18 cellular contexts compared by ENCODE assay signal in the genomic region with DNA sequence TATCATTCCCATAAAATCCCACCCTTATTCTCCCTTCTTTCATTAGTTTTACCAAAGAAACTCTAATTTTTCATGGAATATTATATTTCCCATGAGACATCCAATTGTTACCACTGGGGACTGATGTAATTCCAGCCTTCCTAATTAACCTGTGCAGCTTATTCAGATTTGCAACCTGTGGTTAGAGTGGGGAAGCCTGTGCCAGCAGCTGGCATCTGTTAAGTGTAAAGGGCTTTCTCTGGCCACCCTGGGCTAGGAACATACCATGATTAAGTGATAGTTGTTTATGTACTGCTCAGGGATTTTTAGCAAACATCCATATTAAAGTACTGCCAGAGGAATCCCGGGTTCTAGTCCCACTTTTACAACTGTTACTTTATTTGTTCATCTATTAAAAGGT.
"Had no signal": no experiment of that assay in that cellular context is flagged by ENCODE, and none has a peak within 500 bp of the region (broad histone marks: within the 10 kb centered on the region; RNA-seq: fewer than 3 reads in every experiment).

No MANE protein-coding gene starts in this region.

- H3K4me3 Mint-ChIP-seq: activated naive CD4-positive, alpha-beta T cell treated with anti-CD3 and anti-CD28 coated beads for 36 hours; activated T-helper 17 cell treated with anti-CD3 and anti-CD28 coated beads, Interleukin-2, amount 50 U/mL, for 72 hours; brain; endodermal cell; naive thymus-derived CD8-positive, alpha-beta T cell; stimulated activated naive CD8-positive, alpha-beta T cell treated with anti-CD3 and anti-CD28 coated beads, Interleukin-15, Interleukin-2, amounts not matched to agents 100 ng/mL and 50 ng/mL, for 24 hours had no signal

- H3K27ac Mint-ChIP-seq: activated naive CD4-positive, alpha-beta T cell treated with anti-CD3 and anti-CD28 coated beads for 36 hours; activated T-helper 17 cell treated with anti-CD3 and anti-CD28 coated beads, Interleukin-2, amount 50 U/mL, for 72 hours; brain; endodermal cell; naive thymus-derived CD8-positive, alpha-beta T cell; stimulated activated naive CD8-positive, alpha-beta T cell treated with anti-CD3 and anti-CD28 coated beads, Interleukin-15, Interleukin-2, amounts not matched to agents 100 ng/mL and 50 ng/mL, for 24 hours had no signal

- H3K27me3 Mint-ChIP-seq: activated T-helper 17 cell treated with anti-CD3 and anti-CD28 coated beads, Interleukin-2, amount 50 U/mL, for 72 hours; brain; stimulated activated naive CD8-positive, alpha-beta T cell treated with anti-CD3 and anti-CD28 coated beads, Interleukin-15, Interleukin-2, amounts not matched to agents 100 ng/mL and 50 ng/mL, for 24 hours had no signal

- DNase-seq: activated CD4-positive, alpha-beta T cell treated with anti-CD3 and anti-CD28 coated beads for 1 hour; activated CD4-positive, alpha-beta T cell treated with anti-CD3 and anti-CD28 coated beads, Interleukin-2, amount 50 U/mL, for 48 hours; activated naive CD4-positive, alpha-beta T cell treated with anti-CD3 and anti-CD28 coated beads for 36 hours; activated T-cell treated with anti-CD3 and anti-CD28 coated beads for 4 hours; central memory CD4-positive, alpha-beta T cell; colonic mucosa; endodermal cell; foreskin fibroblast; mesendoderm; naive thymus-derived CD8-positive, alpha-beta T cell; right cardiac atrium; stimulated activated CD4-positive, alpha-beta T cell treated with anti-CD3 and anti-CD28 coated beads, Interleukin-15, amount 100 ng/mL, for 24 hours; stimulated activated CD4-positive, alpha-beta T cell treated with anti-CD3 and anti-CD28 coated beads, Interleukin-2, amount 100 ng/mL, for 48 hours; transverse colon; WERI-Rb-1 had no signal

- H3K36me3 Mint-ChIP-seq: brain had no signal

- H3K4me1 Mint-ChIP-seq: activated T-helper 17 cell treated with anti-CD3 and anti-CD28 coated beads, Interleukin-2, amount 50 U/mL, for 72 hours; brain had no signal
